ENCODE assay signal across 8 cellular contexts in the genomic region with DNA sequence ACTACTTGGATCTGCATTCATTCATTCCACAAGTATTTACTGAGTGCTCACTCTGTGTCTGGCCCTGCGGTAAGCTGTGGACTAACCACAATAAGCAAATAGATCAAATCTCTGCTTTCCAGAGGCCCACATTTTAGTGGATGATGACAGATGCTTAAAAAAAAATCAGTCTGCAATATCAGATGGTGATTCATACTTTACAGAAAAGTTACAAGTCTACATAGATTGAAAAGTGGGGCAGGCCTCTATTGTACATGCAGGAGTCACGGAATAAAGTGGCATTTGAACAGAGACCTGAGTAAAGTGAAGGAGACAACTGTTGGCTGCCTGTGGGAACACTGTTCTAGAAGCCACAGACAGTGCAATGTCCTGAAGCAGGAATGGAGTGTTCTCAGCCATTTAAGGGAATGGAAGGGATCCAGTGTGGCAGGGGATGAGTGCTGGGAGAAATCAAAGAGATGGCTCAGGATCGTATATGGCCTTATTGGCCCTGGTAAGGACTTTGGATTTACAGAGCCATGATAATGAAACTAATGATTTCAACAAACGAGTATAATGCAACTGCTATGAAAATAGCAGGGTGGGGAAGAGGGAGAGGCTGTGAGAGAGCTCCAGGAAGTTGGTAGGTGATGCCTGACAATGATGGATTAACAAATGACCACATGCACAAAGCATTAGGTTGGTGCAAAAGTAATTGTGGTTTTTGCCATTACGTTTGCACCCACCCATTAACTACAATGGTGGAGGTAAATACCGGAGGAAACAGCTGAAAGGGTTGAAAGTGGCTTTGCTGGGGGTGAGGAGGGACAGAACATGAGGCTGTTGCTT. TPM values are rescaled to one million over a fixed set of nuclear protein-coding genes. Genes with fewer than 3 reads are reported as not detected.
DNase-seq lines count a peak whose midpoint lies in the region; TF ChIP-seq lines count a peak whose summit lies in the region.

No MANE protein-coding gene starts in this region.

- H3K18ac ChIP-seq in mesendoderm (ENCODE audit: low read length): no peak overlapping the region

- H3K4me2 ChIP-seq in mesendoderm (ENCODE audit: low read length): no peak overlapping the region

- no peak overlapping the region for H3K9ac ChIP-seq in mesendoderm (ENCODE audit: low read length)

- no peak overlapping the region for H4K5ac ChIP-seq in mesendoderm (ENCODE audit: low read length)

- CTCF ChIA-PET in BJ (lab: Yijun Ruan, JAX): interaction anchor here (0.5 kb wide), 1 partner anchor 21 kb away, joined by 4 read pairs; no protein-coding TSS in a partner anchor

- H2AK5ac ChIP-seq in mesendoderm (ENCODE audit: low read length): no peak overlapping the region

- POLR2A ChIA-PET in BJ (lab: Charles Lee): no interaction called here

- H2BK15ac ChIP-seq in mesendoderm (replicated peaks; ENCODE audit: low read depth): no peak overlapping the region

- H3K27ac ChIP-seq in mesendoderm (ENCODE audit: low read depth, low read length): no peak overlapping the region

- H3K36me3 ChIP-seq in BJ (ENCODE audit: control insufficient read depth, insufficient read depth, low read length) (no peaks in the 10 kb centered on the region), mesendoderm (ENCODE audit: control insufficient read depth, insufficient read depth, low read length) (no peaks in the 10 kb centered on the region)

- no peak overlapping the region for H3K4ac ChIP-seq in mesendoderm (ENCODE audit: low read depth, low read length)

- no peak overlapping the region for H3K23ac ChIP-seq in mesendoderm (ENCODE audit: low read length)

- no peak overlapping the region for H2BK5ac ChIP-seq in mesendoderm (ENCODE audit: low read length)

- no peak overlapping the region for H2BK120ac ChIP-seq in mesendoderm (ENCODE audit: low read depth, low read length)

- no peaks in the 10 kb centered on the region for H3K79me2 ChIP-seq in mesendoderm (ENCODE audit: control insufficient read depth, insufficient read depth, low read length)

- no peak for TF ChIP-seq CTCF in BJ (IDR thresholded peaks at IDR 0.05; ENCODE audit: insufficient read depth, low read depth, low read length)

- WGBS in mesendoderm (ENCODE audit: extremely low coverage, insufficient coverage, low lambda C conversion rate): no CpG with 5 or more reads among the region's 6 CpGs

- peaks cover 23% of the 10 kb centered on the region for H3K27me3 ChIP-seq in BJ (ENCODE audit: control insufficient read depth, insufficient read depth, low read length)
- no peaks in the 10 kb centered on the region for H3K27me3 ChIP-seq in mesendoderm (ENCODE audit: insufficient read depth, low read length, poor library complexity)

- H4K8ac ChIP-seq in mesendoderm (ENCODE audit: low read depth, low read length): no peak overlapping the region

- DNase-seq in BJ (ENCODE audit: low read depth): peak; percentile 93
- DNase-seq in HK-2 (ENCODE audit: unreplicated experiment): peak; percentile 5
- peak; percentile 41 for DNase-seq in T1000 (lab: John Stamatoyannopoulos, UW)
- DNase-seq in iris pigment epithelial cell (ENCODE audit: low read depth): peak; percentile 98
- no peak for DNase-seq in mesendoderm
- DNase-seq in midbrain (lab: John Stamatoyannopoulos, UW): no peak
- DNase-seq in 8988T: no peak
- no peak for DNase-seq in NCI-H128 (lab: John Stamatoyannopoulos, UW; ENCODE audit: unreplicated experiment)

- H3K4me1 ChIP-seq in mesendoderm (ENCODE audit: control insufficient read depth, low read depth, low read length): no peaks in the 10 kb centered on the region

- H3K56ac ChIP-seq in mesendoderm (ENCODE audit: low read length): no peak overlapping the region

- no peaks in the 10 kb centered on the region for H3K79me1 ChIP-seq in mesendoderm (ENCODE audit: low read length)

- no peak overlapping the region for H3K4me3 ChIP-seq in BJ (ENCODE audit: low read depth, low read length)
- H3K4me3 ChIP-seq in mesendoderm (ENCODE audit: low read length): no peak overlapping the region

RNA-seq across cellular contexts. Expression of a gene that starts 31.1 kb away (rescaled TPM):
- not detected in 2 replicates for polyA plus RNA-seq in BJ (2011; rRNA removed)
- not detected in 2 replicates for polyA minus RNA-seq in BJ (2011; rRNA and poly(A)+ RNA removed)
- polyA plus RNA-seq in mesendoderm (2013, experiment 1 of 2): 0.04 TPM
- polyA plus RNA-seq in mesendoderm (2013, experiment 2 of 2): 0.10 TPM

RNA-seq across cellular contexts. Expression of a gene that starts 48.7 kb away (rescaled TPM):
- 7.6 and 11.7 TPM in 2 replicates for polyA plus RNA-seq in BJ (2011; rRNA removed)
- 12.1 and 12.5 TPM in 2 replicates for polyA minus RNA-seq in BJ (2011; rRNA and poly(A)+ RNA removed)
- 16.5 TPM for polyA plus RNA-seq in mesendoderm (2013, experiment 1 of 2)
- polyA plus RNA-seq in mesendoderm (2013, experiment 2 of 2): 16.3 TPM

Comparison
In these comparisons a context has a peak if more than half of its experiments do, and no peak if none do; other contexts are left out.
1. DNase-seq: peak in BJ (single experiment), HK-2 (single experiment), T1000 (single experiment) and iris pigment epithelial cell (single experiment); none in mesendoderm (single experiment), midbrain (single experiment), 8988T (single experiment) and NCI-H128 (single experiment).